In genomic region chr9:16316911-16317817, GRCh38 we compare ENCODE assay signal across 20 cellular contexts.
"Had no signal": no experiment of that assay in that cellular context is flagged by ENCODE, and none has a peak within 500 bp of the region (broad histone marks: within the 10 kb centered on the region; RNA-seq: fewer than 3 reads in every experiment).

No MANE protein-coding gene starts in this region.

- DNase-seq: activated CD4-positive, alpha-beta T cell treated with anti-CD3 and anti-CD28 coated beads for 1 hour; activated CD4-positive, alpha-beta T cell treated with anti-CD3 and anti-CD28 coated beads, Interleukin-2, amount 50 U/mL, for 4 hours; activated naive CD4-positive, alpha-beta T cell treated with anti-CD3 and anti-CD28 coated beads for 36 hours; activated naive CD8-positive, alpha-beta T cell treated with anti-CD3 and anti-CD28 coated beads, Interleukin-2, amount 50 U/mL, for 24 hours; activated T-cell treated with anti-CD3 and anti-CD28 coated beads for 4 hours; aorta; foreskin melanocyte; heart left ventricle; left lung; mesenchymal stem cell; pancreas; stimulated activated naive CD8-positive, alpha-beta T cell treated with anti-CD3 and anti-CD28 coated beads, Interleukin-15, amount 100 ng/mL, for 72 hours; T-cell; T-helper 9 cell; testis had no signal

- H3K9me3 ChIP-seq: breast epithelium, heart left ventricle, left lung, pancreas, testis had no signal

- H3K27ac ChIP-seq: breast epithelium, epithelial cell of prostate, heart left ventricle, left lung, pancreas, SK-N-MC, testis, VCaP had no signal

- H3K27me3 ChIP-seq: breast epithelium, heart left ventricle, left lung, pancreas, testis had no signal

- ATAC-seq: activated naive CD8-positive, alpha-beta T cell treated with anti-CD3 and anti-CD28 coated beads, Interleukin-2, amount 50 U/mL, for 24 hours; heart left ventricle; left lung; natural killer cell treated with Interleukin-12 subunit alpha and Interleukin-12 subunit beta and Interleukin-15 and Interleukin-18, amount 100 ng/mL, for 72 hours; pancreas; stimulated activated naive CD8-positive, alpha-beta T cell treated with anti-CD3 and anti-CD28 coated beads, Interleukin-15, amount 100 ng/mL, for 72 hours; T-cell had no signal

- H3K4me1 ChIP-seq: breast epithelium, pancreas, testis had no signal

- H3K36me3 ChIP-seq: breast epithelium, heart left ventricle, left lung, pancreas had no signal

- H3K4me3 ChIP-seq: breast epithelium, heart left ventricle, left lung, pancreas, SK-N-MC, testis had no signal
